9 cellular contexts compared by ENCODE assay signal in genomic region chr5:107248065-107248695, GRCh38.
DNase-seq lines count a peak whose midpoint lies in the region; ATAC-seq, FAIRE-seq and TF ChIP-seq lines count a peak whose summit lies in the region.
"Had no signal": no experiment of that assay in that cellular context is flagged by ENCODE, and none has a peak within 500 bp of the region (broad histone marks: within the 10 kb centered on the region; RNA-seq: fewer than 3 reads in every experiment).

No MANE protein-coding gene starts in this region.

- no peaks in the 10 kb centered on the region for H3K9me2 ChIP-seq in OCI-LY7 (ENCODE audit: insufficient read depth, low read length)

- H4K20me1 ChIP-seq in OCI-LY7 (ENCODE audit: insufficient read depth, low read length): no peaks in the 10 kb centered on the region
- no peaks in the 10 kb centered on the region for H4K20me1 ChIP-seq in keratinocyte (ENCODE audit: control insufficient read depth, extremely low read depth, insufficient read depth, low read length)

- peaks cover 0 to 9% (median 0%) of the 10 kb centered on the region in 5 experiments for H3K9me3 Mint-ChIP-seq in brain
- H3K9me3 Mint-ChIP-seq: activated naive CD4-positive, alpha-beta T cell treated with anti-CD3 and anti-CD28 coated beads, Interleukin-2, amount 50 U/mL, for 24 hours had no signal

- dilution Hi-C loops in keratinocyte (cut with MboI; ENCODE audit: extremely low pct_ligation_motif_present, low sequenced_read_pairs): no loop called here

- no peaks in the 10 kb centered on the region for H3K27me3 ChIP-seq in keratinocyte (ENCODE audit: control insufficient read depth, extremely low read depth, insufficient read depth, low read length)

- no peak overlapping the region for H3K9ac ChIP-seq in keratinocyte (ENCODE audit: control insufficient read depth, extremely low read depth, insufficient read depth, low read length)

- no TSS peak for BruUV-seq in OCI-LY7 (replicated peaks; lab: Mats Ljungman, UMichigan)

- DNase-seq in NCI-H82 (lab: John Stamatoyannopoulos, UW) (peak; percentile 69), NCI-H82 treated with DMSO at 0.1 percent for 48 hours (lab: John Stamatoyannopoulos, UW; ENCODE audit: unreplicated experiment) (no peak), HFF-Myc (ENCODE audit: extremely low read depth, low read depth) (peak; percentile 14), OCI-LY7 (ENCODE audit: low spot score) (peak; percentile 62), keratinocyte (ENCODE audit: low read depth, low spot score) (peak; percentile 2)
- DNase-seq in stimulated activated CD8-positive, alpha-beta memory T cell treated with anti-CD3 and anti-CD28 coated beads, Interleukin-12 subunit alpha, Interleukin-12 subunit beta, amount 100 ng/mL, for 1 hour (ENCODE audit: low read depth): peak; percentile 8

- H3K9me3 ChIP-seq in OCI-LY7 (ENCODE audit: low read length) (no peaks in the 10 kb centered on the region), keratinocyte (ENCODE audit: control insufficient read depth, low read depth, low read length) (no peaks in the 10 kb centered on the region)

- H3K4me1 Mint-ChIP-seq in brain: peaks cover 1% of the 10 kb centered on the region
- H3K4me1 Mint-ChIP-seq: activated naive CD4-positive, alpha-beta T cell treated with anti-CD3 and anti-CD28 coated beads, Interleukin-2, amount 50 U/mL, for 24 hours had no signal

- no peak overlapping the region for H3K4me2 ChIP-seq in OCI-LY7 (ENCODE audit: low read length)
- no peak overlapping the region for H3K4me2 ChIP-seq in keratinocyte (ENCODE audit: control insufficient read depth, extremely low read depth, insufficient read depth, low read depth, low read length)

- CTCF ChIA-PET in OCI-LY7 (lab: Charles Lee; ENCODE audit: unreplicated experiment): interaction anchor here (0.6 to 1.5 kb wide), 3 partner anchors 10 to 20 kb away, joined by 3 to 5 read pairs (median 3); no protein-coding TSS in a partner anchor

- H3K4me3 Mint-ChIP-seq in brain: no peak overlapping the region
- H3K4me3 Mint-ChIP-seq: activated naive CD4-positive, alpha-beta T cell treated with anti-CD3 and anti-CD28 coated beads, Interleukin-2, amount 50 U/mL, for 24 hours had no signal

- POLR2A ChIA-PET in OCI-LY7 (lab: Charles Lee): interaction anchor here (0.7 to 1.4 kb wide), 3 partner anchors 9 to 52 kb away, joined by 4 to 6 read pairs (median 4); no protein-coding TSS in a partner anchor

- H3K36me3 Mint-ChIP-seq in brain: no peaks in the 10 kb centered on the region
- H3K36me3 Mint-ChIP-seq: activated naive CD4-positive, alpha-beta T cell treated with anti-CD3 and anti-CD28 coated beads, Interleukin-2, amount 50 U/mL, for 24 hours had no signal

- intact Hi-C loops in OCI-LY7 (cut with micrococcal nuclease; ENCODE audit: unreplicated experiment): loop anchor here (5.0 kb wide), 3 partner anchors 264 to 424 kb away; partner anchors contain the start of gene EFNA5

- peaks cover 3% of the 10 kb centered on the region for H3K27me3 Mint-ChIP-seq in brain
- H3K27me3 Mint-ChIP-seq: activated naive CD4-positive, alpha-beta T cell treated with anti-CD3 and anti-CD28 coated beads, Interleukin-2, amount 50 U/mL, for 24 hours had no signal

- no peak overlapping the region for H3K27ac ChIP-seq in OCI-LY7 (ENCODE audit: low read depth, low read length, poor library complexity, severe bottlenecking)
- H3K27ac ChIP-seq in keratinocyte (ENCODE audit: control insufficient read depth, insufficient read depth, low read length): no peak overlapping the region

- peak overlapping the region in 1 of 5 experiments; percentile 10 for H3K27ac Mint-ChIP-seq in brain
- H3K27ac Mint-ChIP-seq: activated naive CD4-positive, alpha-beta T cell treated with anti-CD3 and anti-CD28 coated beads, Interleukin-2, amount 50 U/mL, for 24 hours had no signal

- H3K4me1 ChIP-seq in OCI-LY7 (ENCODE audit: insufficient read depth, low read length, poor library complexity, severe bottlenecking) (peaks cover 8% of the 10 kb centered on the region), keratinocyte (ENCODE audit: control insufficient read depth, extremely low read depth, insufficient read depth, low read length) (no peaks in the 10 kb centered on the region)

- no peak for ATAC-seq in GM19023 (IDR thresholded peaks at IDR 0.05; ENCODE audit: unreplicated experiment)

- peak; percentile 53 for FAIRE-seq in keratinocyte (lab: Jason Lieb, UNC)

- no peak overlapping the region for H3K4me3 ChIP-seq in HFF-Myc (replicated peaks; ENCODE audit: low read depth, low read length)
- H3K4me3 ChIP-seq in OCI-LY7 (ENCODE audit: low read depth, low read length, poor library complexity, severe bottlenecking): no peak overlapping the region
- H3K4me3 ChIP-seq in keratinocyte (ENCODE audit: control insufficient read depth in 2 of 3, extremely low read depth in 1 of 3, insufficient read depth in 2 of 3, low read depth in 1 of 3, low read length in 3 of 3): no peak overlapping the region

- TF ChIP-seq CTCF in HFF-Myc (IDR thresholded peaks at IDR 0.05; ENCODE audit: low read depth, low read length, missing control alignments): peak; percentile 79
- TF ChIP-seq CTCF in OCI-LY7 (conservative IDR thresholded peaks at IDR 0.05; ENCODE audit: low read length): peak; percentile 99
- TF ChIP-seq CTCF in brain (conservative IDR thresholded peaks at IDR 0.05): peak; percentile 47 to 71
- TF ChIP-seq CTCF in keratinocyte (optimal IDR thresholded peaks at IDR 0.05 in 1 of 3, IDR thresholded peaks at IDR 0.05 in 1 of 3, conservative IDR thresholded peaks at IDR 0.05 in 1 of 3; ENCODE audit: extremely low read depth in 1 of 3, insufficient read depth in 2 of 3, low read length in 3 of 3): peak; percentile 77 to 86 (median 82)

- no peaks in the 10 kb centered on the region for H3K79me2 ChIP-seq in OCI-LY7 (ENCODE audit: insufficient read depth, low read depth, low read length)
- no peaks in the 10 kb centered on the region for H3K79me2 ChIP-seq in keratinocyte (ENCODE audit: control insufficient read depth, insufficient read depth, low read length)

- H2AFZ ChIP-seq in OCI-LY7 (ENCODE audit: low read length): no peak overlapping the region
- no peak overlapping the region for H2AFZ ChIP-seq in keratinocyte (ENCODE audit: control insufficient read depth, low read length)

- H3K36me3 ChIP-seq in OCI-LY7 (ENCODE audit: insufficient read depth, low read length): no peaks in the 10 kb centered on the region
- no peaks in the 10 kb centered on the region for H3K36me3 ChIP-seq in keratinocyte (ENCODE audit: control insufficient read depth in 2 of 2, extremely low read depth in 1 of 2, insufficient read depth in 2 of 2, low read length in 2 of 2)

- no peaks in the 10 kb centered on the region for H3K9me1 ChIP-seq in keratinocyte (ENCODE audit: control insufficient read depth, extremely low read depth, insufficient read depth, low read length)
